Comparison of ENCODE assay signal across 9 cellular contexts in genomic region chr1:169601096-169601881, GRCh38. TPM values are rescaled to one million over a fixed set of nuclear protein-coding genes. Genes with fewer than 3 reads are reported as not detected.
DNase-seq lines count a peak whose midpoint lies in the region; ATAC-seq and TF ChIP-seq lines count a peak whose summit lies in the region.
"Had no signal": no experiment of that assay in that cellular context is flagged by ENCODE, and none has a peak within 500 bp of the region (broad histone marks: within the 10 kb centered on the region; RNA-seq: fewer than 3 reads in every experiment).

No MANE protein-coding gene starts in this region.

- H3K9me3 ChIP-seq in SU-DHL-6 (ENCODE audit: insufficient read depth, low read length): no peaks in the 10 kb centered on the region

- H3K4me2 ChIP-seq in SU-DHL-6 (ENCODE audit: low read depth, low read length, poor library complexity, severe bottlenecking): no peak overlapping the region

- H3K4me3 ChIP-seq in SU-DHL-6 (ENCODE audit: insufficient read depth, low read length, poor library complexity, severe bottlenecking): no peak overlapping the region
- H3K4me3 ChIP-seq in fibroblast of villous mesenchyme (ENCODE audit: low read depth, low read length): no peak overlapping the region
- H3K4me3 ChIP-seq: BLaER1 treated with 17β-estradiol and CSF1 and Interleukin-3, amounts not matched to agents 10 nM and 100 nM had no signal

- ATAC-seq in HG02840 (IDR thresholded peaks at IDR 0.05; ENCODE audit: low FRiP score, unreplicated experiment) (peak; percentile 61), GM21786 (IDR thresholded peaks at IDR 0.05; ENCODE audit: unreplicated experiment) (no peak)

- DNase-seq in NCI-H1092 treated with DMSO at 0.1 percent for 48 hours (lab: John Stamatoyannopoulos, UW) (peak; percentile 7), NCI-H1092 (lab: John Stamatoyannopoulos, UW) (no peak), fibroblast of villous mesenchyme (ENCODE audit: low read depth) (peak; percentile 21), renal cortical epithelial cell (ENCODE audit: low read depth) (peak; percentile 45), NCI-H226 (no peak)

- no peaks in the 10 kb centered on the region for H3K79me2 ChIP-seq in SU-DHL-6 (ENCODE audit: insufficient read depth, low read length)

- no peak overlapping the region for H3K9ac ChIP-seq in SU-DHL-6 (ENCODE audit: low read length)
- H3K9ac ChIP-seq: BLaER1 treated with 17β-estradiol and CSF1 and Interleukin-3, amounts not matched to agents 10 nM and 100 nM had no signal

- H3F3A ChIP-seq in SU-DHL-6 (ENCODE audit: insufficient read depth): no peaks in the 10 kb centered on the region

- TF ChIP-seq CTCF in SU-DHL-6 (IDR thresholded peaks at IDR 0.05; ENCODE audit: insufficient read depth, low read length, poor library complexity, severe bottlenecking) (peak; percentile 12), fibroblast of villous mesenchyme (IDR thresholded peaks at IDR 0.05; ENCODE audit: insufficient read depth, low read depth, low read length) (peak; percentile 27)

- no peaks in the 10 kb centered on the region for H3K27me3 ChIP-seq in SU-DHL-6 (ENCODE audit: low read length)
- H3K27me3 ChIP-seq: BLaER1 treated with 17β-estradiol and CSF1 and Interleukin-3, amounts not matched to agents 10 nM and 100 nM had no signal

- no peaks in the 10 kb centered on the region for H4K20me1 ChIP-seq in SU-DHL-6 (ENCODE audit: low read depth, low read length)
- H4K20me1 ChIP-seq: BLaER1 treated with 17β-estradiol and CSF1 and Interleukin-3, amounts not matched to agents 10 nM and 100 nM had no signal

- H2AFZ ChIP-seq in SU-DHL-6 (ENCODE audit: low read depth, low read length, severe bottlenecking): peak overlapping the region; percentile 14

- H3K27ac ChIP-seq in SU-DHL-6 (ENCODE audit: low read depth, low read length): peak overlapping the region; percentile 2; the same call in 1 of the 2 replicates

- H3K36me3 ChIP-seq in SU-DHL-6 (ENCODE audit: low read length): no peaks in the 10 kb centered on the region
- H3K36me3 ChIP-seq: BLaER1 treated with 17β-estradiol and CSF1 and Interleukin-3, amounts not matched to agents 10 nM and 100 nM had no signal

- no peaks in the 10 kb centered on the region for H3K9me2 ChIP-seq in SU-DHL-6 (replicated peaks; ENCODE audit: insufficient read depth, low read length)

RNA-seq across cellular contexts. Expression of gene F5, which starts 15.0 kb away (rescaled TPM):
- not detected in 2 replicates for total RNA-seq in fibroblast of villous mesenchyme
- total RNA-seq in renal cortical epithelial cell: under 0.01 and 0.05 TPM in 2 replicates

RNA-seq across cellular contexts. Expression of gene SELP, which starts 28.6 kb away (rescaled TPM):
- total RNA-seq in fibroblast of villous mesenchyme (not detected in 2 replicates), renal cortical epithelial cell (not detected in 2 replicates)

Comparison
In these comparisons a context has a peak if more than half of its experiments do, and no peak if none do; other contexts are left out.
1. DNase-seq: peak in NCI-H1092 treated with DMSO at 0.1 percent for 48 hours (single experiment), fibroblast of villous mesenchyme (single experiment) and renal cortical epithelial cell (single experiment); none in NCI-H1092 (single experiment) and NCI-H226 (single experiment).